17 cellular contexts compared by ENCODE assay signal in genomic region chr7:84455788-84456187, GRCh38.
DNase-seq lines count a peak whose midpoint lies in the region; ATAC-seq, FAIRE-seq and TF ChIP-seq lines count a peak whose summit lies in the region.
"Had no signal": no experiment of that assay in that cellular context is flagged by ENCODE, and none has a peak within 500 bp of the region (broad histone marks: within the 10 kb centered on the region; RNA-seq: fewer than 3 reads in every experiment).

No MANE protein-coding gene starts in this region.

- H3K36me3 Mint-ChIP-seq in astrocyte (ENCODE audit: low read depth, unreplicated experiment) = no peaks in the 10 kb centered on the region

- DNase-seq in EL (peak; percentile 19), LHCN-M2 (ENCODE audit: low read depth) (peak; percentile 37), astrocyte (ENCODE audit: low read depth) (peak; percentile 31), fibroblast of villous mesenchyme (ENCODE audit: low read depth) (peak; percentile 10), GM12891 (ENCODE audit: insufficient read length, low spot score) (no peak)
- DNase-seq: activated CD4-positive, alpha-beta T cell treated with anti-CD3 and anti-CD28 coated beads, Interleukin-2, amount 50 U/mL, for 4 hours; adrenal gland; left lung; NK-92 treated with Interleukin-12 subunit alpha and Interleukin-12 subunit beta, amount 100 ng/mL, for 24 hours; pancreas; small intestine; stimulated activated naive CD8-positive, alpha-beta T cell treated with anti-CD3 and anti-CD28 coated beads, Interleukin-15, Interleukin-2, amounts not matched to agents 100 U/mL and 50 U/mL, for 24 hours had no signal

- no peaks in the 10 kb centered on the region for H3K27me3 Mint-ChIP-seq in astrocyte (ENCODE audit: low read depth, unreplicated experiment)

- H3K4me3 ChIP-seq in astrocyte (ENCODE audit: insufficient read depth, low read depth, low read length) (no peak overlapping the region), fibroblast of villous mesenchyme (ENCODE audit: low read depth, low read length) (no peak overlapping the region)
- H3K4me3 ChIP-seq: adrenal gland; BLaER1 treated with 17β-estradiol and CSF1 and Interleukin-3, amounts not matched to agents 10 nM and 100 nM; left lung; pancreas had no signal

- H2AFZ ChIP-seq in astrocyte (ENCODE audit: low read depth, low read length) = no peak overlapping the region

- H3K4me1 ChIP-seq in astrocyte (ENCODE audit: insufficient read depth, low read length) = no peaks in the 10 kb centered on the region
- H3K4me1 ChIP-seq: adrenal gland, foreskin keratinocyte, left lung had no signal

- FAIRE-seq in astrocyte (lab: Jason Lieb, UNC) (no peak), GM12891 (lab: Jason Lieb, UNC) (no peak)

- no peaks in the 10 kb centered on the region for H3K36me3 ChIP-seq in astrocyte (ENCODE audit: insufficient read depth, low read length)
- H3K36me3 ChIP-seq: adrenal gland; BLaER1 treated with 17β-estradiol and CSF1 and Interleukin-3, amounts not matched to agents 10 nM and 100 nM; left lung; pancreas had no signal

- no peaks in the 10 kb centered on the region for H3K9me3 Mint-ChIP-seq in astrocyte (ENCODE audit: unreplicated experiment)
- H3K9me3 Mint-ChIP-seq: activated T-helper 1 cell treated with anti-CD3 and anti-CD28 coated beads, Interleukin-12 subunit alpha, Interleukin-12 subunit beta, Interleukin-2, Interleukin-4 antibody, amounts not matched to agents 30 ng/mL and 10 ng/mL and 1 ng/mL, durations not matched to agents 14 hours and 24 hours and 36 hours had no signal

- TF ChIP-seq POLR2A in GM12891 (IDR thresholded peaks at IDR 0.05; ENCODE audit: low read depth, low read length) = no peak

- no peak overlapping the region for H3K4me3 Mint-ChIP-seq in astrocyte (ENCODE audit: unreplicated experiment)
- H3K4me3 Mint-ChIP-seq: activated T-helper 1 cell treated with anti-CD3 and anti-CD28 coated beads, Interleukin-12 subunit alpha, Interleukin-12 subunit beta, Interleukin-2, Interleukin-4 antibody, amounts not matched to agents 30 ng/mL and 10 ng/mL and 1 ng/mL, durations not matched to agents 14 hours and 24 hours and 36 hours had no signal

- no peak overlapping the region for H3K27ac Mint-ChIP-seq in astrocyte (ENCODE audit: unreplicated experiment)
- H3K27ac Mint-ChIP-seq: activated T-helper 1 cell treated with anti-CD3 and anti-CD28 coated beads, Interleukin-12 subunit alpha, Interleukin-12 subunit beta, Interleukin-2, Interleukin-4 antibody, amounts not matched to agents 30 ng/mL and 10 ng/mL and 1 ng/mL, durations not matched to agents 14 hours and 24 hours and 36 hours had no signal

- H3K79me2 ChIP-seq in astrocyte (ENCODE audit: insufficient read depth, low read length) = no peaks in the 10 kb centered on the region

- no peak overlapping the region for H3K27ac ChIP-seq in astrocyte (ENCODE audit: low read depth, low read length)
- H3K27ac ChIP-seq: adrenal gland, foreskin keratinocyte, left lung, pancreas had no signal

- ATAC-seq in HG02938 (IDR thresholded peaks at IDR 0.05; ENCODE audit: unreplicated experiment) (no peak), GM18519 (IDR thresholded peaks at IDR 0.05; ENCODE audit: low FRiP score, unreplicated experiment) (no peak)
- ATAC-seq: foreskin keratinocyte; left lung; pancreas; stimulated activated naive CD8-positive, alpha-beta T cell treated with anti-CD3 and anti-CD28 coated beads, Interleukin-15, Interleukin-2, amounts not matched to agents 100 U/mL and 50 U/mL, for 24 hours had no signal

- H4K20me1 ChIP-seq in astrocyte (ENCODE audit: insufficient read depth, low read length) = no peaks in the 10 kb centered on the region
- H4K20me1 ChIP-seq: BLaER1 treated with 17β-estradiol and CSF1 and Interleukin-3, amounts not matched to agents 10 nM and 100 nM had no signal

- no peaks in the 10 kb centered on the region for H3K9me3 ChIP-seq in astrocyte (ENCODE audit: insufficient read depth, low read depth, low read length)
- H3K9me3 ChIP-seq: adrenal gland; BLaER1 treated with 17β-estradiol and CSF1 and Interleukin-3, amounts not matched to agents 10 nM and 100 nM; left lung; pancreas had no signal

- H3K9ac ChIP-seq in astrocyte (ENCODE audit: low read length) = no peak overlapping the region
- H3K9ac ChIP-seq: BLaER1 treated with 17β-estradiol and CSF1 and Interleukin-3, amounts not matched to agents 10 nM and 100 nM had no signal

- TF ChIP-seq CTCF in astrocyte (IDR thresholded peaks at IDR 0.05; ENCODE audit: insufficient read depth, low read depth, low read length) (no peak), fibroblast of villous mesenchyme (IDR thresholded peaks at IDR 0.05; ENCODE audit: insufficient read depth, low read depth, low read length) (no peak)

- H3K4me1 Mint-ChIP-seq in astrocyte (ENCODE audit: low read depth, unreplicated experiment) = no peaks in the 10 kb centered on the region

- H3K4me2 ChIP-seq in astrocyte (ENCODE audit: low read length) = no peak overlapping the region

- H3K27me3 ChIP-seq in astrocyte (ENCODE audit: insufficient read depth, low read length) = no peaks in the 10 kb centered on the region
- H3K27me3 ChIP-seq: adrenal gland; BLaER1 treated with 17β-estradiol and CSF1 and Interleukin-3, amounts not matched to agents 10 nM and 100 nM; foreskin keratinocyte; left lung; pancreas had no signal

TF ChIP-seq in GM12891, 5 proteins besides CTCF, POLR2A, EP300 and RAD21:
- no peak for TF ChIP-seq SPI1 (IDR thresholded peaks at IDR 0.05; ENCODE audit: low read depth, low read length)
- TF ChIP-seq TAF1 (IDR thresholded peaks at IDR 0.05; ENCODE audit: low read depth, low read length) = no peak
- no peak for TF ChIP-seq POLR2AphosphoS5 (IDR thresholded peaks at IDR 0.05; ENCODE audit: low read depth, low read length)
- TF ChIP-seq POU2F2 (IDR thresholded peaks at IDR 0.05; ENCODE audit: low read depth, low read length) = no peak
- no peak for TF ChIP-seq PAX5 (IDR thresholded peaks at IDR 0.05; ENCODE audit: insufficient read depth, low read length, severe bottlenecking)
